1 cellular context compared by ENCODE assay signal in the genomic region with DNA sequence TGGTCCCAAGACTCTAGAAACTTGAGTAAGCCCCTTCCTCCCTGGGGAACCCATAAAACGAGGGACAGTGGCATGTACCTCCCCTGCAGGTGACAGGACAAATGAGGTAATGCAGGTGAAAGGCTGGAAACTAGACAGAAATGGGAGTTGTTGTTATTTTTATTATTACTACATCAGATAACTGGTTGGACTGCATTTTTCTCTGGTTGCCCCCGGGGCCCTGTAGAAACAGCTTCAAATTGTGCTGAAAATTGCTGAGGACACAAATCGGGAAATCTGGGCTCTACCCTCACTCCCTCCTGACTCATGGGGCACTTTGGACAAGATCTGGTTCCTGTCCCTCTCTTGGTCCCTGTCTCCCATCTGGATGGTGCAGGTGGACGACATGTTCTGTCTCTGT.
TF ChIP-seq lines count a peak whose summit lies in the region.

No MANE protein-coding gene starts in this region.

TF ChIP-seq in H1, 55 proteins besides CTCF, POLR2A, EP300 and RAD21 (continued from another document):
- TF ChIP-seq, protein P1, sequence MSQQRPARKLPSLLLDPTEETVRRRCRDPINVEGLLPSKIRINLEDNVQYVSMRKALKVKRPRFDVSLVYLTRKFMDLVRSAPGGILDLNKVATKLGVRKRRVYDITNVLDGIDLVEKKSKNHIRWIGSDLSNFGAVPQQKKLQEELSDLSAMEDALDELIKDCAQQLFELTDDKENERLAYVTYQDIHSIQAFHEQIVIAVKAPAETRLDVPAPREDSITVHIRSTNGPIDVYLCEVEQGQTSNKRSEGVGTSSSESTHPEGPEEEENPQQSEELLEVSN (IDR thresholded peaks at IDR 0.05) = no peak
- TF ChIP-seq SIX5 (IDR thresholded peaks at IDR 0.05; ENCODE audit: low read depth, low read length) = no peak
- TF ChIP-seq KDM1A (IDR thresholded peaks at IDR 0.05; ENCODE audit: borderline replicate concordance, low read length) = no peak
- no peak for TF ChIP-seq CHD1 (IDR thresholded peaks at IDR 0.05; ENCODE audit: low read depth, low read length)
- TF ChIP-seq, protein P2, sequence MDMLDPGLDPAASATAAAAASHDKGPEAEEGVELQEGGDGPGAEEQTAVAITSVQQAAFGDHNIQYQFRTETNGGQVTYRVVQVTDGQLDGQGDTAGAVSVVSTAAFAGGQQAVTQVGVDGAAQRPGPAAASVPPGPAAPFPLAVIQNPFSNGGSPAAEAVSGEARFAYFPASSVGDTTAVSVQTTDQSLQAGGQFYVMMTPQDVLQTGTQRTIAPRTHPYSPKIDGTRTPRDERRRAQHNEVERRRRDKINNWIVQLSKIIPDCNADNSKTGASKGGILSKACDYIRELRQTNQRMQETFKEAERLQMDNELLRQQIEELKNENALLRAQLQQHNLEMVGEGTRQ (IDR thresholded peaks at IDR 0.05; ENCODE audit: low read length) = no peak
- TF ChIP-seq CTBP2 (IDR thresholded peaks at IDR 0.05; ENCODE audit: borderline replicate concordance, insufficient read depth, insufficient read length, low read length) = no peak
- TF ChIP-seq RNF2 (IDR thresholded peaks at IDR 0.05; ENCODE audit: borderline replicate concordance, low read depth, low read length, missing control alignments, poor library complexity, severe bottlenecking) = no peak
- TF ChIP-seq ATF2 (IDR thresholded peaks at IDR 0.05; ENCODE audit: low read length) = no peak
- TF ChIP-seq TAF7 (optimal IDR thresholded peaks at IDR 0.05; ENCODE audit: borderline replicate concordance, low read depth, low read length) = no peak
- no peak for TF ChIP-seq TAF1 (IDR thresholded peaks at IDR 0.05; ENCODE audit: low read depth, low read length)
- no peak for TF ChIP-seq RXRA (IDR thresholded peaks at IDR 0.05; ENCODE audit: insufficient read depth, low read depth, low read length)
- TF ChIP-seq CREB1 (IDR thresholded peaks at IDR 0.05) = no peak
- TF ChIP-seq SP1 (IDR thresholded peaks at IDR 0.05; ENCODE audit: low read depth, low read length) = no peak
- TF ChIP-seq MAFK (IDR thresholded peaks at IDR 0.05; ENCODE audit: low read depth, low read length) = no peak
- no peak for TF ChIP-seq KDM4A (IDR thresholded peaks at IDR 0.05; ENCODE audit: low read depth, low read length, severe bottlenecking)
- TF ChIP-seq CBX8 (IDR thresholded peaks at IDR 0.05; ENCODE audit: borderline replicate concordance, low read depth, low read length) = no peak
- no peak for TF ChIP-seq CHD2 (IDR thresholded peaks at IDR 0.05; ENCODE audit: low read length)
- TF ChIP-seq BACH1 (IDR thresholded peaks at IDR 0.05; ENCODE audit: low read length) = no peak
